In genomic region chr10:26821699-26822542, GRCh38 we compare ENCODE assay signal across 20 cellular contexts. TPM values are rescaled to one million over a fixed set of nuclear protein-coding genes. Genes with fewer than 3 reads are reported as not detected.
DNase-seq lines count a peak whose midpoint lies in the region; ATAC-seq, FAIRE-seq and TF ChIP-seq lines count a peak whose summit lies in the region.
"Had no signal": no experiment of that assay in that cellular context is flagged by ENCODE, and none has a peak within 500 bp of the region (broad histone marks: within the 10 kb centered on the region; RNA-seq: fewer than 3 reads in every experiment).

No MANE protein-coding gene starts in this region.

- ATAC-seq in activated CD8-positive, alpha-beta T cell treated with anti-CD3 and anti-CD28 coated beads for 36 hours = peak; percentile 74
- ATAC-seq in activated CD8-positive, alpha-beta T cell treated with anti-CD3 and anti-CD28 coated beads, Interleukin-2, amount 10 ng/mL, durations not matched to agents 7 days and 5 days = no peak
- ATAC-seq in GM21825 (IDR thresholded peaks at IDR 0.05; ENCODE audit: unreplicated experiment) (no peak), GM19463 (IDR thresholded peaks at IDR 0.05; ENCODE audit: unreplicated experiment) (no peak)
- ATAC-seq: body of pancreas, psoas muscle had no signal

- DNase-seq in activated CD8-positive, alpha-beta T cell treated with anti-CD3 and anti-CD28 coated beads for 36 hours = no peak
- DNase-seq in activated CD8-positive, alpha-beta T cell treated with anti-CD3 and anti-CD28 coated beads, Interleukin-2, amount 10 ng/mL, durations not matched to agents 7 days and 5 days = no peak
- peak; percentile 24 for DNase-seq in OCI-M1 (lab: John Stamatoyannopoulos, UW)
- no peak for DNase-seq in immature natural killer cell
- no peak for DNase-seq in NCI-H1436 treated with DMSO at 0.1 percent for 48 hours (lab: John Stamatoyannopoulos, UW)
- DNase-seq: activated CD4-positive, alpha-beta T cell treated with anti-CD3 and anti-CD28 coated beads, Interleukin-2, amount 50 U/mL, for 48 hours; activated gamma-delta T cell; body of pancreas; COR-L47; mesenchymal stem cell; NCI-H1048; NCI-H2171 treated with DMSO at 0.1 percent for 48 hours; NK-92 treated with Interleukin-12 subunit alpha and Interleukin-12 subunit beta, amount 100 ng/mL, for 24 hours; psoas muscle; stimulated activated CD4-positive, alpha-beta T cell treated with anti-CD3 and anti-CD28 coated beads, Interleukin-2, amount 100 ng/mL, for 48 hours had no signal

- no peak overlapping the region for H3K4me3 Mint-ChIP-seq in activated CD8-positive, alpha-beta T cell treated with anti-CD3 and anti-CD28 coated beads for 36 hours
- no peak overlapping the region for H3K4me3 Mint-ChIP-seq in activated CD8-positive, alpha-beta T cell treated with anti-CD3 and anti-CD28 coated beads, Interleukin-2, amount 10 ng/mL, durations not matched to agents 7 days and 5 days
- peak overlapping the region in 3 of 5 donors; percentile 31 to 36 (median 36) for H3K4me3 Mint-ChIP-seq in immature natural killer cell
- H3K4me3 Mint-ChIP-seq: IgD-negative memory B cell, neural crest cell had no signal

- H3K27ac Mint-ChIP-seq in activated CD8-positive, alpha-beta T cell treated with anti-CD3 and anti-CD28 coated beads for 36 hours = peak overlapping the region; percentile 48
- H3K27ac Mint-ChIP-seq in activated CD8-positive, alpha-beta T cell treated with anti-CD3 and anti-CD28 coated beads, Interleukin-2, amount 10 ng/mL, durations not matched to agents 7 days and 5 days = no peak overlapping the region
- H3K27ac Mint-ChIP-seq in immature natural killer cell = peak overlapping the region; percentile 1 to 78 (median 38)

- peak; percentile 15 for FAIRE-seq in G401.6 (lab: Jason Lieb, UNC)

- intact Hi-C loops in activated CD8-positive, alpha-beta T cell treated with anti-CD3 and anti-CD28 coated beads for 36 hours (cut with micrococcal nuclease) = no loop called here

- CTCF ChIA-PET in activated CD8-positive, alpha-beta T cell treated with anti-CD3 and anti-CD28 coated beads for 36 hours (lab: Charles Lee) = interaction anchor here (1.8 kb wide), 1 partner anchor 17 kb away, joined by 5 read pairs; no protein-coding TSS in a partner anchor
- CTCF ChIA-PET in activated CD8-positive, alpha-beta T cell treated with anti-CD3 and anti-CD28 coated beads, Interleukin-2, amount 10 ng/mL, durations not matched to agents 7 days and 5 days (lab: Charles Lee) = interaction anchor here (0.6 kb wide), 1 partner anchor 128 kb away, joined by 3 read pairs; no protein-coding TSS in a partner anchor

- peaks cover 59% of the 10 kb centered on the region for H3K4me1 Mint-ChIP-seq in activated CD8-positive, alpha-beta T cell treated with anti-CD3 and anti-CD28 coated beads for 36 hours (ENCODE audit: low read depth)
- H3K4me1 Mint-ChIP-seq in activated CD8-positive, alpha-beta T cell treated with anti-CD3 and anti-CD28 coated beads, Interleukin-2, amount 10 ng/mL, durations not matched to agents 7 days and 5 days (ENCODE audit: low read depth) = peaks cover 11% of the 10 kb centered on the region
- peaks cover 77 to 84% of the 10 kb centered on the region in 2 donors for H3K4me1 Mint-ChIP-seq in immature natural killer cell

- TF ChIP-seq CTCF in activated CD8-positive, alpha-beta T cell treated with anti-CD3 and anti-CD28 coated beads for 36 hours (IDR thresholded peaks at IDR 0.05) = no peak

- POLR2A ChIA-PET in activated CD8-positive, alpha-beta T cell treated with anti-CD3 and anti-CD28 coated beads for 36 hours (lab: Charles Lee) = no interaction called here
- POLR2A ChIA-PET in activated CD8-positive, alpha-beta T cell treated with anti-CD3 and anti-CD28 coated beads, Interleukin-2, amount 10 ng/mL, durations not matched to agents 7 days and 5 days (lab: Charles Lee) = no interaction called here

- H3K9me3 Mint-ChIP-seq in activated CD8-positive, alpha-beta T cell treated with anti-CD3 and anti-CD28 coated beads for 36 hours = peaks cover 3% of the 10 kb centered on the region
- no peaks in the 10 kb centered on the region for H3K9me3 Mint-ChIP-seq in activated CD8-positive, alpha-beta T cell treated with anti-CD3 and anti-CD28 coated beads, Interleukin-2, amount 10 ng/mL, durations not matched to agents 7 days and 5 days (ENCODE audit: insufficient read depth)
- no peaks in the 10 kb centered on the region for H3K9me3 Mint-ChIP-seq in immature natural killer cell
- H3K9me3 Mint-ChIP-seq: neural crest cell had no signal

- peaks cover 29% of the 10 kb centered on the region for H3K36me3 Mint-ChIP-seq in activated CD8-positive, alpha-beta T cell treated with anti-CD3 and anti-CD28 coated beads for 36 hours (ENCODE audit: low read depth)
- peaks cover 39% of the 10 kb centered on the region for H3K36me3 Mint-ChIP-seq in activated CD8-positive, alpha-beta T cell treated with anti-CD3 and anti-CD28 coated beads, Interleukin-2, amount 10 ng/mL, durations not matched to agents 7 days and 5 days (ENCODE audit: low read depth)
- H3K36me3 Mint-ChIP-seq in immature natural killer cell = peaks cover 7 to 15% (median 9%) of the 10 kb centered on the region in 3 donors

- no peaks in the 10 kb centered on the region for H3K27me3 Mint-ChIP-seq in activated CD8-positive, alpha-beta T cell treated with anti-CD3 and anti-CD28 coated beads for 36 hours
- H3K27me3 Mint-ChIP-seq in activated CD8-positive, alpha-beta T cell treated with anti-CD3 and anti-CD28 coated beads, Interleukin-2, amount 10 ng/mL, durations not matched to agents 7 days and 5 days (ENCODE audit: low read depth) = no peaks in the 10 kb centered on the region
- no peaks in the 10 kb centered on the region for H3K27me3 Mint-ChIP-seq in immature natural killer cell (ENCODE audit: low read depth in 3 of 3)
- H3K27me3 Mint-ChIP-seq: IgD-negative memory B cell had no signal

RNA-seq across cellular contexts. Expression of gene ABI1, which starts 38.8 kb away (rescaled TPM):
- 10 to 100 TPM; 32.4 to 37.2 TPM for total RNA-seq in activated CD8-positive, alpha-beta T cell treated with anti-CD3 and anti-CD28 coated beads for 36 hours
- total RNA-seq in activated CD8-positive, alpha-beta T cell treated with anti-CD3 and anti-CD28 coated beads, Interleukin-2, amount 10 ng/mL, durations not matched to agents 7 days and 5 days = 10 to 100 TPM; 46.9 to 49.7 TPM
- polyA plus RNA-seq in immature natural killer cell = 10 to 100 TPM; 65.0 to 85.3 (median 84.0) TPM

Comparison
In these comparisons a context has a peak if more than half of its experiments do, and no peak if none do; other contexts are left out.
1. H3K4me3 Mint-ChIP-seq: peak in immature natural killer cell (3 of 5); none in activated CD8-positive, alpha-beta T cell treated with anti-CD3 and anti-CD28 coated beads for 36 hours (single experiment) and activated CD8-positive, alpha-beta T cell treated with anti-CD3 and anti-CD28 coated beads, Interleukin-2, amount 10 ng/mL, durations not matched to agents 7 days and 5 days (single experiment).